ENCODE assay signal across 1 cellular context in the genomic region with DNA sequence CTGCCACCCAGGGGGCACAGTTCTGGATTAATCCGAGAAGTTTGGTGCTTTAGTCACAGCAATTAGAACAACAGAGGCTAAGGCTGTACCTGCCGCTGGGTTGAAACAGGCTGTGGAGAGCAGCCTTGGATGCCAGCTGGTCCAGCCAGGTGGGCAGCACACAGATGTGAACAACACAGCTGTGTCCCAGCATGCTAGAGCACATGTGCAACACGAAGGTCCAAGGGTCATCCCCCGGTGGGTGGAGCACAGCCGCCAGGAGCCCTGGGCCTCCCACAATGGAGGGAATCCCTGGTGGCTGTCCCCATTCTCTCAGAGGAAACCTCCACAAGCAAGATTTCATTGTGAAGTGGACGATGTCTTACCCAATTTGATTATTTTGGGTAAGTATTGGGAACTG.
TF ChIP-seq lines count a peak whose summit lies in the region.

No MANE protein-coding gene starts in this region.

TF ChIP-seq in HepG2, 621 proteins besides CTCF, POLR2A, EP300 and RAD21 (continued from another document):
- TF ChIP-seq MLX (CRISPR knock-in tag; IDR thresholded peaks at IDR 0.05) (no peak), ZNF775 (CRISPR knock-in tag; IDR thresholded peaks at IDR 0.05; ENCODE audit: borderline replicate concordance) (no peak), SKI (IDR thresholded peaks at IDR 0.05; ENCODE audit: partially characterized antibody) (no peak), RFX1 (IDR thresholded peaks at IDR 0.05) (no peak), ZNF639 (CRISPR knock-in tag; conservative IDR thresholded peaks at IDR 0.05) (no peak), ZNF776 (CRISPR knock-in tag; IDR thresholded peaks at IDR 0.05) (no peak), KLF6 (CRISPR knock-in tag; IDR thresholded peaks at IDR 0.05) (no peak), ZBTB38 (CRISPR knock-in tag; IDR thresholded peaks at IDR 0.05) (no peak), POGK (CRISPR knock-in tag; conservative IDR thresholded peaks at IDR 0.05) (no peak), SETDB1 (CRISPR knock-in tag; IDR thresholded peaks at IDR 0.05; ENCODE audit: borderline replicate concordance) (no peak), ZNF670 (CRISPR knock-in tag; IDR thresholded peaks at IDR 0.05; ENCODE audit: borderline replicate concordance) (no peak), ZNF143 (CRISPR knock-in tag; IDR thresholded peaks at IDR 0.05) (peak; percentile 65), STAG1 (CRISPR knock-in tag; IDR thresholded peaks at IDR 0.05) (no peak), SOX6 (IDR thresholded peaks at IDR 0.05) (no peak), SOX6 (CRISPR knock-in tag; IDR thresholded peaks at IDR 0.05) (no peak), MAFF (IDR thresholded peaks at IDR 0.05; ENCODE audit: low read depth, low read length) (no peak), HNF1A (IDR thresholded peaks at IDR 0.05; ENCODE audit: low read depth) (no peak), HNF1A (CRISPR knock-in tag; IDR thresholded peaks at IDR 0.05; ENCODE audit: borderline replicate concordance) (no peak)
- TF ChIP-seq, protein P1, sequence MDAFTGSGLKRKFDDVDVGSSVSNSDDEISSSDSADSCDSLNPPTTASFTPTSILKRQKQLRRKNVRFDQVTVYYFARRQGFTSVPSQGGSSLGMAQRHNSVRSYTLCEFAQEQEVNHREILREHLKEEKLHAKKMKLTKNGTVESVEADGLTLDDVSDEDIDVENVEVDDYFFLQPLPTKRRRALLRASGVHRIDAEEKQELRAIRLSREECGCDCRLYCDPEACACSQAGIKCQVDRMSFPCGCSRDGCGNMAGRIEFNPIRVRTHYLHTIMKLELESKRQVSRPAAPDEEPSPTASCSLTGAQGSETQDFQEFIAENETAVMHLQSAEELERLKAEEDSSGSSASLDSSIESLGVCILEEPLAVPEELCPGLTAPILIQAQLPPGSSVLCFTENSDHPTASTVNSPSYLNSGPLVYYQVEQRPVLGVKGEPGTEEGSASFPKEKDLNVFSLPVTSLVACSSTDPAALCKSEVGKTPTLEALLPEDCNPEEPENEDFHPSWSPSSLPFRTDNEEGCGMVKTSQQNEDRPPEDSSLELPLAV (CRISPR knock-in tag; conservative IDR thresholded peaks at IDR 0.05; ENCODE audit: low read depth), result no peak
- TF ChIP-seq, protein P2, sequence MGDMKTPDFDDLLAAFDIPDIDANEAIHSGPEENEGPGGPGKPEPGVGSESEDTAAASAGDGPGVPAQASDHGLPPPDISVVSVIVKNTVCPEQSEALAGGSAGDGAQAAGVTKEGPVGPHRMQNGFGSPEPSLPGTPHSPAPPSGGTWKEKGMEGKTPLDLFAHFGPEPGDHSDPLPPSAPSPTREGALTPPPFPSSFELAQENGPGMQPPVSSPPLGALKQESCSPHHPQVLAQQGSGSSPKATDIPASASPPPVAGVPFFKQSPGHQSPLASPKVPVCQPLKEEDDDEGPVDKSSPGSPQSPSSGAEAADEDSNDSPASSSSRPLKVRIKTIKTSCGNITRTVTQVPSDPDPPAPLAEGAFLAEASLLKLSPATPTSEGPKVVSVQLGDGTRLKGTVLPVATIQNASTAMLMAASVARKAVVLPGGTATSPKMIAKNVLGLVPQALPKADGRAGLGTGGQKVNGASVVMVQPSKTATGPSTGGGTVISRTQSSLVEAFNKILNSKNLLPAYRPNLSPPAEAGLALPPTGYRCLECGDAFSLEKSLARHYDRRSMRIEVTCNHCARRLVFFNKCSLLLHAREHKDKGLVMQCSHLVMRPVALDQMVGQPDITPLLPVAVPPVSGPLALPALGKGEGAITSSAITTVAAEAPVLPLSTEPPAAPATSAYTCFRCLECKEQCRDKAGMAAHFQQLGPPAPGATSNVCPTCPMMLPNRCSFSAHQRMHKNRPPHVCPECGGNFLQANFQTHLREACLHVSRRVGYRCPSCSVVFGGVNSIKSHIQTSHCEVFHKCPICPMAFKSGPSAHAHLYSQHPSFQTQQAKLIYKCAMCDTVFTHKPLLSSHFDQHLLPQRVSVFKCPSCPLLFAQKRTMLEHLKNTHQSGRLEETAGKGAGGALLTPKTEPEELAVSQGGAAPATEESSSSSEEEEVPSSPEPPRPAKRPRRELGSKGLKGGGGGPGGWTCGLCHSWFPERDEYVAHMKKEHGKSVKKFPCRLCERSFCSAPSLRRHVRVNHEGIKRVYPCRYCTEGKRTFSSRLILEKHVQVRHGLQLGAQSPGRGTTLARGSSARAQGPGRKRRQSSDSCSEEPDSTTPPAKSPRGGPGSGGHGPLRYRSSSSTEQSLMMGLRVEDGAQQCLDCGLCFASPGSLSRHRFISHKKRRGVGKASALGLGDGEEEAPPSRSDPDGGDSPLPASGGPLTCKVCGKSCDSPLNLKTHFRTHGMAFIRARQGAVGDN (CRISPR knock-in tag; IDR thresholded peaks at IDR 0.05), result peak; percentile 28
- TF ChIP-seq, protein P3, sequence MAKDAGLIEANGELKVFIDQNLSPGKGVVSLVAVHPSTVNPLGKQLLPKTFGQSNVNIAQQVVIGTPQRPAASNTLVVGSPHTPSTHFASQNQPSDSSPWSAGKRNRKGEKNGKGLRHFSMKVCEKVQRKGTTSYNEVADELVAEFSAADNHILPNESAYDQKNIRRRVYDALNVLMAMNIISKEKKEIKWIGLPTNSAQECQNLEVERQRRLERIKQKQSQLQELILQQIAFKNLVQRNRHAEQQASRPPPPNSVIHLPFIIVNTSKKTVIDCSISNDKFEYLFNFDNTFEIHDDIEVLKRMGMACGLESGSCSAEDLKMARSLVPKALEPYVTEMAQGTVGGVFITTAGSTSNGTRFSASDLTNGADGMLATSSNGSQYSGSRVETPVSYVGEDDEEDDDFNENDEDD (CRISPR knock-in tag; IDR thresholded peaks at IDR 0.05; ENCODE audit: borderline replicate concordance), result peak; percentile 42; the same call in 1 of the 2 replicates
- TF ChIP-seq, protein P4, sequence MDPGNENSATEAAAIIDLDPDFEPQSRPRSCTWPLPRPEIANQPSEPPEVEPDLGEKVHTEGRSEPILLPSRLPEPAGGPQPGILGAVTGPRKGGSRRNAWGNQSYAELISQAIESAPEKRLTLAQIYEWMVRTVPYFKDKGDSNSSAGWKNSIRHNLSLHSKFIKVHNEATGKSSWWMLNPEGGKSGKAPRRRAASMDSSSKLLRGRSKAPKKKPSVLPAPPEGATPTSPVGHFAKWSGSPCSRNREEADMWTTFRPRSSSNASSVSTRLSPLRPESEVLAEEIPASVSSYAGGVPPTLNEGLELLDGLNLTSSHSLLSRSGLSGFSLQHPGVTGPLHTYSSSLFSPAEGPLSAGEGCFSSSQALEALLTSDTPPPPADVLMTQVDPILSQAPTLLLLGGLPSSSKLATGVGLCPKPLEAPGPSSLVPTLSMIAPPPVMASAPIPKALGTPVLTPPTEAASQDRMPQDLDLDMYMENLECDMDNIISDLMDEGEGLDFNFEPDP (CRISPR knock-in tag; conservative IDR thresholded peaks at IDR 0.05), result no peak
TF ChIP-seq in HepG2: peak in this region for 11.
